ENCODE assay signal across 1 cellular context in the genomic region with DNA sequence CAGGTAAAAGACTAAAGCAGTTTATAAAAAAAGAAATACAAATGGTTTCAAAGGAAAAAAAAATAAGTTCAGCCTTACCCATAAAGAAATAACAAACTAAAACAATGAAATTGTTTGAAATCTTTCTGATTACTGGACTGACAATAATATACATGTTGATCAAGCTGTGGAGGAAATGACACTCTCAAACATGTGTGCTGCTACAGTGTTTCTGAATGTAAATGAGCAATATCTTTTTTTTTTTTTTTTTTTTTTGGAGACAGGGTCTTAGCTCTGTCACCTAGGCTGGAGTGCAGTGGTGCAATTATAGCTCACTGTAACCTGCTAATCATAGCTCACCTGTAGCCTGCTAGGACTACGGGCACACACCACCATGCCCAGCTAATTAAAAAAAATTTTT.
TF ChIP-seq lines count a peak whose summit lies in the region.

No MANE protein-coding gene starts in this region.

TF ChIP-seq in K562, 482 proteins besides CTCF, POLR2A, EP300 and RAD21:
- TF ChIP-seq, protein P1, sequence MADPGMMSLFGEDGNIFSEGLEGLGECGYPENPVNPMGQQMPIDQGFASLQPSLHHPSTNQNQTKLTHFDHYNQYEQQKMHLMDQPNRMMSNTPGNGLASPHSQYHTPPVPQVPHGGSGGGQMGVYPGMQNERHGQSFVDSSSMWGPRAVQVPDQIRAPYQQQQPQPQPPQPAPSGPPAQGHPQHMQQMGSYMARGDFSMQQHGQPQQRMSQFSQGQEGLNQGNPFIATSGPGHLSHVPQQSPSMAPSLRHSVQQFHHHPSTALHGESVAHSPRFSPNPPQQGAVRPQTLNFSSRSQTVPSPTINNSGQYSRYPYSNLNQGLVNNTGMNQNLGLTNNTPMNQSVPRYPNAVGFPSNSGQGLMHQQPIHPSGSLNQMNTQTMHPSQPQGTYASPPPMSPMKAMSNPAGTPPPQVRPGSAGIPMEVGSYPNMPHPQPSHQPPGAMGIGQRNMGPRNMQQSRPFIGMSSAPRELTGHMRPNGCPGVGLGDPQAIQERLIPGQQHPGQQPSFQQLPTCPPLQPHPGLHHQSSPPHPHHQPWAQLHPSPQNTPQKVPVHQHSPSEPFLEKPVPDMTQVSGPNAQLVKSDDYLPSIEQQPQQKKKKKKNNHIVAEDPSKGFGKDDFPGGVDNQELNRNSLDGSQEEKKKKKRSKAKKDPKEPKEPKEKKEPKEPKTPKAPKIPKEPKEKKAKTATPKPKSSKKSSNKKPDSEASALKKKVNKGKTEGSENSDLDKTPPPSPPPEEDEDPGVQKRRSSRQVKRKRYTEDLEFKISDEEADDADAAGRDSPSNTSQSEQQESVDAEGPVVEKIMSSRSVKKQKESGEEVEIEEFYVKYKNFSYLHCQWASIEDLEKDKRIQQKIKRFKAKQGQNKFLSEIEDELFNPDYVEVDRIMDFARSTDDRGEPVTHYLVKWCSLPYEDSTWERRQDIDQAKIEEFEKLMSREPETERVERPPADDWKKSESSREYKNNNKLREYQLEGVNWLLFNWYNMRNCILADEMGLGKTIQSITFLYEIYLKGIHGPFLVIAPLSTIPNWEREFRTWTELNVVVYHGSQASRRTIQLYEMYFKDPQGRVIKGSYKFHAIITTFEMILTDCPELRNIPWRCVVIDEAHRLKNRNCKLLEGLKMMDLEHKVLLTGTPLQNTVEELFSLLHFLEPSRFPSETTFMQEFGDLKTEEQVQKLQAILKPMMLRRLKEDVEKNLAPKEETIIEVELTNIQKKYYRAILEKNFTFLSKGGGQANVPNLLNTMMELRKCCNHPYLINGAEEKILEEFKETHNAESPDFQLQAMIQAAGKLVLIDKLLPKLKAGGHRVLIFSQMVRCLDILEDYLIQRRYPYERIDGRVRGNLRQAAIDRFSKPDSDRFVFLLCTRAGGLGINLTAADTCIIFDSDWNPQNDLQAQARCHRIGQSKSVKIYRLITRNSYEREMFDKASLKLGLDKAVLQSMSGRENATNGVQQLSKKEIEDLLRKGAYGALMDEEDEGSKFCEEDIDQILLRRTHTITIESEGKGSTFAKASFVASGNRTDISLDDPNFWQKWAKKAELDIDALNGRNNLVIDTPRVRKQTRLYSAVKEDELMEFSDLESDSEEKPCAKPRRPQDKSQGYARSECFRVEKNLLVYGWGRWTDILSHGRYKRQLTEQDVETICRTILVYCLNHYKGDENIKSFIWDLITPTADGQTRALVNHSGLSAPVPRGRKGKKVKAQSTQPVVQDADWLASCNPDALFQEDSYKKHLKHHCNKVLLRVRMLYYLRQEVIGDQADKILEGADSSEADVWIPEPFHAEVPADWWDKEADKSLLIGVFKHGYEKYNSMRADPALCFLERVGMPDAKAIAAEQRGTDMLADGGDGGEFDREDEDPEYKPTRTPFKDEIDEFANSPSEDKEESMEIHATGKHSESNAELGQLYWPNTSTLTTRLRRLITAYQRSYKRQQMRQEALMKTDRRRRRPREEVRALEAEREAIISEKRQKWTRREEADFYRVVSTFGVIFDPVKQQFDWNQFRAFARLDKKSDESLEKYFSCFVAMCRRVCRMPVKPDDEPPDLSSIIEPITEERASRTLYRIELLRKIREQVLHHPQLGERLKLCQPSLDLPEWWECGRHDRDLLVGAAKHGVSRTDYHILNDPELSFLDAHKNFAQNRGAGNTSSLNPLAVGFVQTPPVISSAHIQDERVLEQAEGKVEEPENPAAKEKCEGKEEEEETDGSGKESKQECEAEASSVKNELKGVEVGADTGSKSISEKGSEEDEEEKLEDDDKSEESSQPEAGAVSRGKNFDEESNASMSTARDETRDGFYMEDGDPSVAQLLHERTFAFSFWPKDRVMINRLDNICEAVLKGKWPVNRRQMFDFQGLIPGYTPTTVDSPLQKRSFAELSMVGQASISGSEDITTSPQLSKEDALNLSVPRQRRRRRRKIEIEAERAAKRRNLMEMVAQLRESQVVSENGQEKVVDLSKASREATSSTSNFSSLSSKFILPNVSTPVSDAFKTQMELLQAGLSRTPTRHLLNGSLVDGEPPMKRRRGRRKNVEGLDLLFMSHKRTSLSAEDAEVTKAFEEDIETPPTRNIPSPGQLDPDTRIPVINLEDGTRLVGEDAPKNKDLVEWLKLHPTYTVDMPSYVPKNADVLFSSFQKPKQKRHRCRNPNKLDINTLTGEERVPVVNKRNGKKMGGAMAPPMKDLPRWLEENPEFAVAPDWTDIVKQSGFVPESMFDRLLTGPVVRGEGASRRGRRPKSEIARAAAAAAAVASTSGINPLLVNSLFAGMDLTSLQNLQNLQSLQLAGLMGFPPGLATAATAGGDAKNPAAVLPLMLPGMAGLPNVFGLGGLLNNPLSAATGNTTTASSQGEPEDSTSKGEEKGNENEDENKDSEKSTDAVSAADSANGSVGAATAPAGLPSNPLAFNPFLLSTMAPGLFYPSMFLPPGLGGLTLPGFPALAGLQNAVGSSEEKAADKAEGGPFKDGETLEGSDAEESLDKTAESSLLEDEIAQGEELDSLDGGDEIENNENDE (IDR thresholded peaks at IDR 0.05; ENCODE audit: low read depth, low read length): no peak
- TF ChIP-seq RBM39 (optimal IDR thresholded peaks at IDR 0.05; ENCODE audit: low read depth, low read length) (no peak), GTF2E2 (tag; IDR thresholded peaks at IDR 0.05) (no peak)
- TF ChIP-seq, protein P2, sequence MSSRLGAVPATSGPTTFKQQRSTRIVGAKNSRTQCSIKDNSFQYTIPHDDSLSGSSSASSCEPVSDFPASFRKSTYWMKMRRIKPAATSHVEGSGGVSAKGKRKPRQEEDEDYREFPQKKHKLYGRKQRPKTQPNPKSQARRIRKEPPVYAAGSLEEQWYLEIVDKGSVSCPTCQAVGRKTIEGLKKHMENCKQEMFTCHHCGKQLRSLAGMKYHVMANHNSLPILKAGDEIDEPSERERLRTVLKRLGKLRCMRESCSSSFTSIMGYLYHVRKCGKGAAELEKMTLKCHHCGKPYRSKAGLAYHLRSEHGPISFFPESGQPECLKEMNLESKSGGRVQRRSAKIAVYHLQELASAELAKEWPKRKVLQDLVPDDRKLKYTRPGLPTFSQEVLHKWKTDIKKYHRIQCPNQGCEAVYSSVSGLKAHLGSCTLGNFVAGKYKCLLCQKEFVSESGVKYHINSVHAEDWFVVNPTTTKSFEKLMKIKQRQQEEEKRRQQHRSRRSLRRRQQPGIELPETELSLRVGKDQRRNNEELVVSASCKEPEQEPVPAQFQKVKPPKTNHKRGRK (tag; IDR thresholded peaks at IDR 0.05): 0 out of 2 replicates have a peak, but pooled peaks have one; percentile 9
TF ChIP-seq in K562: peak in this region for 1.
